In the genomic region with DNA sequence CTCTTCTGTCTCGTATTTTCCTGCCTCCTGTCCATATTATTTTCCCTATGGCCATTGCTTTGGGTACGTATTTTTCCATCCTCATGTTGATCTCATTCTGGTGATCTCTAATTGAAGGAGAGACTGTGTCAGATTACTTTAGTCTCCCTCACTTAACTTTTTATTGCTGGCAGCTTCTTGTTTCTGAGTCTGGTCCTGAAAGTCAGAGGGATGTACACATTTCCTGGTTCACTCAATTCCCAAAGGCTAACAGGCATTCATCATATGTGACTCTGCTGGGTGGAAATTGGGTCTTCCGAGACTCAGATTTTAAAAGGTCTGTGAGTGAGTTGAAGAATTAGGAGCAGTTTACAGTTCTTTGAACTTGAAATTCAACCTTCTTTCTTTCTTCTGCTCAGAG, we compare ENCODE assay signal across 21 cellular contexts.
"Had no signal": no experiment of that assay in that cellular context is flagged by ENCODE, and none has a peak within 500 bp of the region (broad histone marks: within the 10 kb centered on the region; RNA-seq: fewer than 3 reads in every experiment).

No MANE protein-coding gene starts in this region.

- H3K4me3 Mint-ChIP-seq: activated CD4-positive, alpha-beta T cell treated with anti-CD3 and anti-CD28 coated beads for 36 hours; activated CD8-positive, alpha-beta memory T cell treated with anti-CD3 and anti-CD28 coated beads, Interleukin-2, amount 10 ng/mL, durations not matched to agents 7 days and 5 days; activated naive CD8-positive, alpha-beta T cell treated with anti-CD3 and anti-CD28 coated beads, Interleukin-2, amount 10 ng/mL, durations not matched to agents 7 days and 5 days; mesothelial cell of epicardium; neural crest cell; stimulated activated memory B cell treated with anti-CD40 and anti-IgM and Interleukin-4, amounts not matched to agents 10 μg/mL and 1 μg/mL and 100 μg/mL, for 72 hours; T-helper 1 cell treated with Interleukin-12 subunit alpha and Interleukin-12 subunit beta and Interleukin-4 antibody, amounts not matched to agents 30 μg/mL and 1 μg/mL, for 36 hours; type B pancreatic cell had no signal

- H3K27me3 ChIP-seq: cardiac muscle cell, esophagus squamous epithelium, testis had no signal

- H3K27me3 Mint-ChIP-seq: activated CD4-positive, alpha-beta T cell treated with anti-CD3 and anti-CD28 coated beads for 36 hours; activated CD8-positive, alpha-beta memory T cell treated with anti-CD3 and anti-CD28 coated beads, Interleukin-2, amount 10 ng/mL, durations not matched to agents 7 days and 5 days; activated naive CD8-positive, alpha-beta T cell treated with anti-CD3 and anti-CD28 coated beads, Interleukin-2, amount 10 ng/mL, durations not matched to agents 7 days and 5 days; stimulated activated memory B cell treated with anti-CD40 and anti-IgM and Interleukin-4, amounts not matched to agents 10 μg/mL and 1 μg/mL and 100 μg/mL, for 72 hours; type B pancreatic cell had no signal

- H3K36me3 ChIP-seq: cardiac muscle cell, esophagus squamous epithelium, lower lobe of right lung, WERI-Rb-1 had no signal

- H3K27ac Mint-ChIP-seq: activated CD4-positive, alpha-beta T cell treated with anti-CD3 and anti-CD28 coated beads for 36 hours; activated CD8-positive, alpha-beta memory T cell treated with anti-CD3 and anti-CD28 coated beads, Interleukin-2, amount 10 ng/mL, durations not matched to agents 7 days and 5 days; activated naive CD8-positive, alpha-beta T cell treated with anti-CD3 and anti-CD28 coated beads, Interleukin-2, amount 10 ng/mL, durations not matched to agents 7 days and 5 days; mesothelial cell of epicardium; T-helper 1 cell treated with Interleukin-12 subunit alpha and Interleukin-12 subunit beta and Interleukin-4 antibody, amounts not matched to agents 30 μg/mL and 1 μg/mL, for 36 hours; type B pancreatic cell had no signal

- H3K9me3 Mint-ChIP-seq: mesothelial cell of epicardium; neural crest cell; T-helper 1 cell treated with Interleukin-12 subunit alpha and Interleukin-12 subunit beta and Interleukin-4 antibody, amounts not matched to agents 30 μg/mL and 1 μg/mL, for 36 hours; type B pancreatic cell had no signal

- ATAC-seq: activated CD4-positive, alpha-beta T cell treated with anti-CD3 and anti-CD28 coated beads for 36 hours; activated CD8-positive, alpha-beta memory T cell treated with anti-CD3 and anti-CD28 coated beads, Interleukin-2, amount 10 ng/mL, durations not matched to agents 7 days and 5 days; left cardiac atrium; lower lobe of right lung; psoas muscle; right cardiac atrium; stimulated activated memory B cell treated with anti-CD40 and anti-IgM and Interleukin-4, amounts not matched to agents 10 μg/mL and 1 μg/mL and 100 μg/mL, for 72 hours had no signal

- H3K4me3 ChIP-seq: cardiac muscle cell, esophagus squamous epithelium, lower lobe of right lung, psoas muscle, testis had no signal

- DNase-seq: activated CD4-positive, alpha-beta T cell treated with anti-CD3 and anti-CD28 coated beads for 36 hours; activated CD4-positive, alpha-beta T cell treated with anti-CD3 and anti-CD28 coated beads, Interleukin-2, amount 50 U/mL, for 48 hours; activated CD8-positive, alpha-beta memory T cell treated with anti-CD3 and anti-CD28 coated beads, Interleukin-2, amount 10 ng/mL, durations not matched to agents 7 days and 5 days; activated naive CD8-positive, alpha-beta T cell treated with anti-CD3 and anti-CD28 coated beads, Interleukin-2, amount 10 ng/mL, durations not matched to agents 7 days and 5 days; amygdala; dermis blood vessel endothelial cell; effector memory CD4-positive, alpha-beta T cell; esophagus squamous epithelium; left cardiac atrium; lower lobe of right lung; psoas muscle; right cardiac atrium; stimulated activated CD4-positive, alpha-beta T cell treated with anti-CD3 and anti-CD28 coated beads, Interleukin-4, amount 100 ng/mL, for 24 hours; testis; WERI-Rb-1 had no signal

- H3K27ac ChIP-seq: cardiac muscle cell, esophagus squamous epithelium, lower lobe of right lung, psoas muscle, testis, WERI-Rb-1 had no signal

- H3K9me3 ChIP-seq: esophagus squamous epithelium, lower lobe of right lung, psoas muscle, testis had no signal

- H3K4me1 ChIP-seq: lower lobe of right lung, testis had no signal
